8 cellular contexts compared by ENCODE assay signal in genomic region chr14:92922883-92923743, GRCh38. TPM values are rescaled to one million over a fixed set of nuclear protein-coding genes. Genes with fewer than 3 reads are reported as not detected.
DNase-seq lines count a peak whose midpoint lies in the region; ATAC-seq and TF ChIP-seq lines count a peak whose summit lies in the region.

Gene CHGA (plus strand): TSS chr14:92923150. CDS start chr14:92923360, 210 bp downstream.

- CTCF ChIA-PET in IMR-90 (lab: Yijun Ruan, JAX), result no interaction called here

- no peak for TF ChIP-seq POLR2A in IMR-90 (IDR thresholded peaks at IDR 0.05; ENCODE audit: low read depth, low read length)

- BruUV-seq in IMR-90 (replicated peaks; lab: Mats Ljungman, UMichigan), result no TSS peak

- no peak within 1 kb of the TSS for H3K18ac ChIP-seq in IMR-90 (ENCODE audit: low read depth, low read length)

- H3K9me3 ChIP-seq in IMR-90 (ENCODE audit: control insufficient read depth, insufficient read depth, low read length), result no peaks in the 10 kb centered on the region
- peaks cover 2% of the 10 kb centered on the region for H3K9me3 ChIP-seq in iPS-18c (ENCODE audit: control insufficient read depth, insufficient read depth, low read length)

- no peaks in the 10 kb centered on the region for H3K79me1 ChIP-seq in IMR-90 (ENCODE audit: low read depth in 1 of 2, low read length in 2 of 2)

- no peak within 1 kb of the TSS for H3K4me3 ChIP-seq in IMR-90 (ENCODE audit: insufficient read depth, low read depth, low read length)
- H3K4me3 ChIP-seq in iPS-18c (ENCODE audit: insufficient read depth, low read depth, low read length), result peak within 1 kb of the TSS; percentile 75

- no peak for TF ChIP-seq RAD21 in IMR-90 (IDR thresholded peaks at IDR 0.05; ENCODE audit: low read length)

- dilution Hi-C loops in IMR-90 (cut with HindIII; ENCODE audit: low sequenced_read_pairs, unreplicated experiment), result no loop called here

- intact Hi-C loops in IMR-90 (cut with micrococcal nuclease), result no loop called here

- POLR2A ChIA-PET in IMR-90 (lab: Charles Lee; ENCODE audit: unreplicated experiment), result no interaction called here

- H4K8ac ChIP-seq in IMR-90 (ENCODE audit: low read depth in 2 of 2, low read length in 2 of 2), result no peak within 1 kb of the TSS

- H3K4me1 ChIP-seq in IMR-90 (ENCODE audit: control insufficient read depth, insufficient read depth, low read length), result no peaks in the 10 kb centered on the region

- H3K56ac ChIP-seq in IMR-90 (ENCODE audit: extremely low read depth, insufficient read depth, low read length), result no peak within 1 kb of the TSS

- H3K36me3 ChIP-seq in IMR-90 (ENCODE audit: control insufficient read depth, insufficient read depth, low read length), result no peaks in the 10 kb centered on the region

- H2BK120ac ChIP-seq in IMR-90 (ENCODE audit: low read depth, low read length), result no peak within 1 kb of the TSS

- DNase-seq in COLO668 (lab: John Stamatoyannopoulos, UW; ENCODE audit: unreplicated experiment) (peak; percentile 85), IMR-90 (peak; percentile 20), SK-MEL-5 (ENCODE audit: low read depth, low spot score) (peak; percentile 43), RKO (ENCODE audit: low spot score) (no peak)
- peak; percentile 40 for DNase-seq in stimulated activated CD4-positive, alpha-beta T cell treated with anti-CD3 and anti-CD28 coated beads, Interleukin-4, amount 100 ng/mL, for 24 hours

- WGBS in IMR-90 (ENCODE audit: extremely low coverage in 2 of 2, insufficient read length in 1 of 2), 2 experiments, result 4% methylated on average over 50 of the region's 86 CpGs; no CpG with 5 or more reads in 1 of the 2 experiments

- H3K9ac ChIP-seq in IMR-90 (ENCODE audit: low read depth, low read length), result no peak within 1 kb of the TSS

- ATAC-seq in IMR-90 (ENCODE audit: low read depth) (peak; percentile 94), GM19395 (IDR thresholded peaks at IDR 0.05; ENCODE audit: unreplicated experiment) (no peak)

- H3K4me2 ChIP-seq in IMR-90 (ENCODE audit: low read depth, low read length), result no peak within 1 kb of the TSS; the same call in 1 of the 2 replicates

- in situ Hi-C loops in IMR-90 (cut with MboI; ENCODE audit: low sequenced_read_pairs), result no loop called here
- in situ Hi-C loops in SK-MEL-5 (cut with HindIII; ENCODE audit: low pct_unique_long_range_greater_than_20kb, low sequenced_read_pairs), result no loop called here

- no peak for TF ChIP-seq CTCF in IMR-90 (conservative IDR thresholded peaks at IDR 0.05; ENCODE audit: low read depth, low read length)

- H2AK5ac ChIP-seq in IMR-90 (ENCODE audit: low read depth, low read length), result no peak within 1 kb of the TSS

- H2BK15ac ChIP-seq in IMR-90 (ENCODE audit: low read depth, low read length), result no peak within 1 kb of the TSS

- H3K27ac ChIP-seq in IMR-90 (ENCODE audit: insufficient read depth, low read length) (no peak within 1 kb of the TSS), angular gyrus (ENCODE audit: low read depth, low read length) (peak within 1 kb of the TSS; percentile 85)

- no peak within 1 kb of the TSS for H4K91ac ChIP-seq in IMR-90 (ENCODE audit: insufficient read depth, low read depth, low read length)

- H4K20me1 ChIP-seq in IMR-90 (ENCODE audit: insufficient read depth, low read length), result no peaks in the 10 kb centered on the region

- H2BK5ac ChIP-seq in IMR-90 (ENCODE audit: low read depth, low read length, poor library complexity, severe bottlenecking), result no peak within 1 kb of the TSS

- no peak within 1 kb of the TSS for H4K5ac ChIP-seq in IMR-90 (ENCODE audit: low read depth, low read length)

- peak within 1 kb of the TSS; percentile 37 for H2AK9ac ChIP-seq in IMR-90 (replicated peaks; ENCODE audit: low read depth, low read length, poor library complexity)

- no peak within 1 kb of the TSS for H3K14ac ChIP-seq in IMR-90 (replicated peaks; ENCODE audit: low read depth, low read length)

- H3K4ac ChIP-seq in IMR-90 (ENCODE audit: low read depth, low read length), result no peak within 1 kb of the TSS

- peak within 1 kb of the TSS; percentile 21 for H2AFZ ChIP-seq in IMR-90 (replicated peaks; ENCODE audit: low read length, poor library complexity)

- H3K23ac ChIP-seq in IMR-90 (ENCODE audit: low read depth, low read length), result no peak within 1 kb of the TSS

- H3K27me3 ChIP-seq in IMR-90 (ENCODE audit: control insufficient read depth, insufficient read depth, low read length), result peaks cover 17% of the 10 kb centered on the region; the same call in 1 of the 2 replicates

- H3K9me1 ChIP-seq in IMR-90 (ENCODE audit: insufficient read depth, low read length), result no peaks in the 10 kb centered on the region; the same call in 1 of the 2 replicates

- H2BK20ac ChIP-seq in IMR-90 (ENCODE audit: low read depth, low read length), result no peak within 1 kb of the TSS

TF ChIP-seq in IMR-90, 13 proteins besides CTCF, POLR2A, EP300 and RAD21:
- no peak for TF ChIP-seq MAFK (IDR thresholded peaks at IDR 0.05; ENCODE audit: low read depth, low read length)
- peak; percentile 68 for TF ChIP-seq RCOR1 (IDR thresholded peaks at IDR 0.05; ENCODE audit: insufficient replicate concordance, low read length)
- no peak for TF ChIP-seq RFX5 (IDR thresholded peaks at IDR 0.05; ENCODE audit: low read depth, low read length)
- no peak for TF ChIP-seq USF2 (IDR thresholded peaks at IDR 0.05; ENCODE audit: low read depth, low read length)
- TF ChIP-seq BHLHE40 (IDR thresholded peaks at IDR 0.05; ENCODE audit: low read depth, low read length), result no peak
- TF ChIP-seq CEBPB (IDR thresholded peaks at IDR 0.05; ENCODE audit: low read depth, low read length), result no peak
- TF ChIP-seq ELK1 (IDR thresholded peaks at IDR 0.05; ENCODE audit: borderline replicate concordance, low read depth, low read length), result no peak
- TF ChIP-seq MAZ (IDR thresholded peaks at IDR 0.05; ENCODE audit: borderline replicate concordance, low read depth, low read length), result peak; percentile 34; the same call in 1 of the 2 replicates
- no peak for TF ChIP-seq CHD1 (IDR thresholded peaks at IDR 0.05; ENCODE audit: low read depth, low read length)
- no peak for TF ChIP-seq FOS (IDR thresholded peaks at IDR 0.05; ENCODE audit: low read depth, low read length)

RNA-seq across cellular contexts. Expression of gene CHGA, which starts in this region (rescaled TPM):
- total RNA-seq in IMR-90 (2012; rRNA removed), result not detected in 2 replicates
- not detected in 2 replicates for polyA plus RNA-seq in IMR-90 (2012; rRNA removed)
- not detected in 2 replicates for polyA plus RNA-seq in IMR-90 (2012; cell fraction: cytosol; rRNA removed)
- polyA plus RNA-seq in IMR-90 (2012; cell fraction: nucleus; rRNA removed; ENCODE audit: low replicate concordance), result not detected in 2 replicates
- 6.2 and 6.7 TPM in 2 replicates for total RNA-seq in SK-MEL-5 (2014; rRNA removed; shearing (Covaris generic))
- 18.3 and 22.4 TPM in 2 replicates for polyA plus RNA-seq in SK-MEL-5 (2015; cell fraction: cytosol; rRNA removed)
- 4.1 and 13.7 TPM in 2 replicates for polyA plus RNA-seq in SK-MEL-5 (2015; cell fraction: nucleus; rRNA removed)

Comparison
In these comparisons a context has a peak if more than half of its experiments do, and no peak if none do; other contexts are left out.
1. Peak in DNase-seq and ATAC-seq in IMR-90; RNA of the gene not detected or under 1 TPM.